ENCODE assay signal across 17 cellular contexts in genomic region chr10:63171255-63171654, GRCh38. TPM values are rescaled to one million over a fixed set of nuclear protein-coding genes. Genes with fewer than 3 reads are reported as not detected.
DNase-seq lines count a peak whose midpoint lies in the region; ATAC-seq, FAIRE-seq and TF ChIP-seq lines count a peak whose summit lies in the region.
"Had no signal": no experiment of that assay in that cellular context is flagged by ENCODE, and none has a peak within 500 bp of the region (broad histone marks: within the 10 kb centered on the region; RNA-seq: fewer than 3 reads in every experiment).

No MANE protein-coding gene starts in this region.

- no peaks in the 10 kb centered on the region for H3K4me1 ChIP-seq in CD8-positive, alpha-beta T cell (ENCODE audit: insufficient read depth, low read length)

- CTCF ChIA-PET in CD4-positive, alpha-beta T cell (lab: Charles Lee), result no interaction called here
- CTCF ChIA-PET in CD8-positive, alpha-beta T cell (lab: Charles Lee), result interaction anchor here (10.9 kb wide), 1 partner anchor 548 kb away, joined by 268 read pairs; no protein-coding TSS in a partner anchor

- no peak for ATAC-seq in CD4-positive, alpha-beta T cell (ENCODE audit: poor library complexity)
- no peak for ATAC-seq in CD8-positive, alpha-beta T cell
- ATAC-seq in activated naive CD8-positive, alpha-beta T cell treated with anti-CD3 and anti-CD28 coated beads, Interleukin-2, amount 50 U/mL, for 24 hours, result no peak
- no peak for ATAC-seq in HG03432 (IDR thresholded peaks at IDR 0.05; ENCODE audit: unreplicated experiment)
- ATAC-seq: gastroesophageal sphincter had no signal

- H3K9me3 ChIP-seq in CD4-positive, alpha-beta T cell (ENCODE audit: control insufficient read depth, low read length), result no peaks in the 10 kb centered on the region
- H3K9me3 ChIP-seq in CD8-positive, alpha-beta T cell (ENCODE audit: low read length), result no peaks in the 10 kb centered on the region
- H3K9me3 ChIP-seq: gastroesophageal sphincter, SK-N-SH had no signal

- FAIRE-seq in frontal cortex (lab: Jason Lieb, UNC), result no peak
- FAIRE-seq: HTR-8/SVneo, RCC 7860 had no signal

- no peak overlapping the region for H3K27ac ChIP-seq in CD4-positive, alpha-beta T cell (ENCODE audit: low read depth, low read length)
- no peak overlapping the region for H3K27ac ChIP-seq in CD8-positive, alpha-beta T cell (ENCODE audit: low read depth, low read length)

- no peak for DNase-seq in CD4-positive, alpha-beta T cell
- no peak for DNase-seq in CD8-positive, alpha-beta T cell
- DNase-seq in activated naive CD8-positive, alpha-beta T cell treated with anti-CD3 and anti-CD28 coated beads, Interleukin-2, amount 50 U/mL, for 24 hours, result no peak
- DNase-seq in nephron progenitor cell (no peak), frontal cortex (ENCODE audit: low spot score in 2 of 2) (no peak), epidermal melanocyte (ENCODE audit: insufficient read length, low spot score) (no peak)
- DNase-seq: activated CD4-positive, alpha-beta T cell treated with anti-CD3 and anti-CD28 coated beads for 1 hour; caudate nucleus; NCI-H1105; NCI-H2081 treated with DMSO at 0.1 percent for 48 hours; nucleus accumbens; SK-N-SH; trophoblast cell had no signal

- peaks cover 22% of the 10 kb centered on the region for H3K4me1 Mint-ChIP-seq in CD4-positive, alpha-beta T cell (ENCODE audit: low read depth)
- H3K4me1 Mint-ChIP-seq in CD8-positive, alpha-beta T cell (ENCODE audit: low read depth), result peaks cover 14% of the 10 kb centered on the region
- H3K4me1 Mint-ChIP-seq in activated naive CD8-positive, alpha-beta T cell treated with anti-CD3 and anti-CD28 coated beads, Interleukin-2, amount 50 U/mL, for 24 hours, result peaks cover 63% of the 10 kb centered on the region
- peaks cover under 1% of the 10 kb centered on the region for H3K4me1 Mint-ChIP-seq in nephron progenitor cell

- no peak overlapping the region for H3K4me3 Mint-ChIP-seq in CD4-positive, alpha-beta T cell
- H3K4me3 Mint-ChIP-seq in CD8-positive, alpha-beta T cell, result no peak overlapping the region
- H3K4me3 Mint-ChIP-seq in activated naive CD8-positive, alpha-beta T cell treated with anti-CD3 and anti-CD28 coated beads, Interleukin-2, amount 50 U/mL, for 24 hours, result no peak overlapping the region
- H3K4me3 Mint-ChIP-seq in nephron progenitor cell, result no peak overlapping the region

- peaks cover 93% of the 10 kb centered on the region for H3K36me3 Mint-ChIP-seq in CD4-positive, alpha-beta T cell (ENCODE audit: low read depth)
- peaks cover 79% of the 10 kb centered on the region for H3K36me3 Mint-ChIP-seq in CD8-positive, alpha-beta T cell
- H3K36me3 Mint-ChIP-seq in activated naive CD8-positive, alpha-beta T cell treated with anti-CD3 and anti-CD28 coated beads, Interleukin-2, amount 50 U/mL, for 24 hours (ENCODE audit: low read depth), result peaks cover 53% of the 10 kb centered on the region
- peaks cover 66% of the 10 kb centered on the region for H3K36me3 Mint-ChIP-seq in nephron progenitor cell (ENCODE audit: low read depth)

- POLR2A ChIA-PET in CD4-positive, alpha-beta T cell (lab: Charles Lee), result no interaction called here
- POLR2A ChIA-PET in CD8-positive, alpha-beta T cell (lab: Charles Lee), result no interaction called here

- peak overlapping the region; percentile 62 for H3K27ac Mint-ChIP-seq in CD4-positive, alpha-beta T cell
- peak overlapping the region; percentile 53 for H3K27ac Mint-ChIP-seq in CD8-positive, alpha-beta T cell
- peak overlapping the region; percentile 53 for H3K27ac Mint-ChIP-seq in activated naive CD8-positive, alpha-beta T cell treated with anti-CD3 and anti-CD28 coated beads, Interleukin-2, amount 50 U/mL, for 24 hours
- H3K27ac Mint-ChIP-seq in nephron progenitor cell, result peak overlapping the region; percentile 46

- H3K36me3 ChIP-seq in CD8-positive, alpha-beta T cell (ENCODE audit: insufficient read depth, low read length), result peaks cover 22% of the 10 kb centered on the region

- H3K9me3 Mint-ChIP-seq in CD4-positive, alpha-beta T cell, result no peaks in the 10 kb centered on the region
- no peaks in the 10 kb centered on the region for H3K9me3 Mint-ChIP-seq in CD8-positive, alpha-beta T cell
- no peaks in the 10 kb centered on the region for H3K9me3 Mint-ChIP-seq in activated naive CD8-positive, alpha-beta T cell treated with anti-CD3 and anti-CD28 coated beads, Interleukin-2, amount 50 U/mL, for 24 hours
- H3K9me3 Mint-ChIP-seq in nephron progenitor cell, result no peaks in the 10 kb centered on the region

- H3K4me3 ChIP-seq in CD8-positive, alpha-beta T cell (ENCODE audit: low read depth, low read length), result no peak overlapping the region
- H3K4me3 ChIP-seq: gastroesophageal sphincter had no signal

- H3K27me3 ChIP-seq in CD4-positive, alpha-beta T cell (ENCODE audit: control insufficient read depth, insufficient read depth, low read length), result no peaks in the 10 kb centered on the region
- no peaks in the 10 kb centered on the region for H3K27me3 ChIP-seq in CD8-positive, alpha-beta T cell (ENCODE audit: insufficient read depth, low read length)
- H3K27me3 ChIP-seq: gastroesophageal sphincter had no signal

- no peaks in the 10 kb centered on the region for H3K27me3 Mint-ChIP-seq in CD4-positive, alpha-beta T cell
- no peaks in the 10 kb centered on the region for H3K27me3 Mint-ChIP-seq in CD8-positive, alpha-beta T cell (ENCODE audit: low read depth)
- no peaks in the 10 kb centered on the region for H3K27me3 Mint-ChIP-seq in activated naive CD8-positive, alpha-beta T cell treated with anti-CD3 and anti-CD28 coated beads, Interleukin-2, amount 50 U/mL, for 24 hours
- H3K27me3 Mint-ChIP-seq in nephron progenitor cell (ENCODE audit: low read depth, poor library complexity), result no peaks in the 10 kb centered on the region

- intact Hi-C loops in CD4-positive, alpha-beta T cell (cut with DNase I, micrococcal nuclease), result no loop called here
- intact Hi-C loops in CD8-positive, alpha-beta T cell (cut with DNase I, micrococcal nuclease), result no loop called here

- TF ChIP-seq CTCF in CD4-positive, alpha-beta T cell (IDR thresholded peaks at IDR 0.05), result no peak
- TF ChIP-seq CTCF in CD8-positive, alpha-beta T cell (IDR thresholded peaks at IDR 0.05), result no peak
- no peak for TF ChIP-seq CTCF in nephron progenitor cell (IDR thresholded peaks at IDR 0.05)

RNA-seq across cellular contexts. Expression of gene NRBF2, which starts 38.1 kb away (rescaled TPM):
- total RNA-seq in CD4-positive, alpha-beta T cell, result 10 to 100 TPM; 25.3 to 25.6 TPM
- 10 to 100 TPM; 26.6 to 29.1 TPM for total RNA-seq in CD8-positive, alpha-beta T cell
- total RNA-seq in frontal cortex, result 20.4 TPM
